13 cellular contexts compared by ENCODE assay signal in the genomic region with DNA sequence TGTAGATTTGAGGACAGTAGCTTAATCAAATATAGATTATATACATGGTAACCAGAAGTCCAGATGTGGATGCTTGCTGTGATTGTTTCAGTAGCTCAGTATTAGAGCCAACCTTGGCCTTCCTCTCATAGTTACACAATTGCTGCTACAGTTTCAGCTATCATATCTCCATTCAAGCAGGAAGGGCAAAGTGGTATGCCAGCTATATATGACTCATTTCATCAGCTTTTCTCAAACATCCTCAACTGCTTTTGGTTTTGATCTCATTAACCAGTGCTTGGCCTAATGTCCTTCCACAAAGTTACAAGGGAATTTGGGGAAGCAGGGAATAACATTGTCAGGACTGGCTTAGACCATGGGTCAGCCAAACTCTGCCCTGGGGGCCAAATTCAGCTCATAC.
DNase-seq lines count a peak whose midpoint lies in the region; ATAC-seq, FAIRE-seq and TF ChIP-seq lines count a peak whose summit lies in the region.
"Had no signal": no experiment of that assay in that cellular context is flagged by ENCODE, and none has a peak within 500 bp of the region (broad histone marks: within the 10 kb centered on the region; RNA-seq: fewer than 3 reads in every experiment).

No MANE protein-coding gene starts in this region.

- TF ChIP-seq POLR2A in endothelial cell of umbilical vein (IDR thresholded peaks at IDR 0.05; ENCODE audit: low read depth, low read length), result no peak

- H3K27me3 Mint-ChIP-seq in activated T-cell treated with anti-CD3 and anti-CD28 coated beads, Interleukin-2, amount 50 U/mL, for 72 hours (ENCODE audit: low read depth), result no peaks in the 10 kb centered on the region
- H3K27me3 Mint-ChIP-seq: CD4-positive, CD25-positive, alpha-beta regulatory T cell had no signal

- BruUV-seq in endothelial cell of umbilical vein (replicated peaks; lab: Mats Ljungman, UMichigan), result no TSS peak

- no peak overlapping the region for H3K27ac ChIP-seq in endothelial cell of umbilical vein (ENCODE audit: insufficient read depth, low read depth, low read length)
- H3K27ac ChIP-seq: stomach had no signal

- intact Hi-C loops in left ventricle myocardium superior (cut with micrococcal nuclease) (no loop called here), Right ventricle myocardium superior (cut with DNase I) (no loop called here), endothelial cell of umbilical vein (cut with micrococcal nuclease) (no loop called here)

- no peak overlapping the region for H3K4me2 ChIP-seq in endothelial cell of umbilical vein (ENCODE audit: insufficient read depth, low read length)

- no peaks in the 10 kb centered on the region for H3K9me3 Mint-ChIP-seq in activated T-cell treated with anti-CD3 and anti-CD28 coated beads, Interleukin-2, amount 50 U/mL, for 72 hours

- dilution Hi-C loops in endothelial cell of umbilical vein (cut with MboI; ENCODE audit: extremely low pct_ligation_motif_present, low sequenced_read_pairs), result no loop called here

- H3K4me3 Mint-ChIP-seq in activated T-cell treated with anti-CD3 and anti-CD28 coated beads, Interleukin-2, amount 50 U/mL, for 72 hours, result no peak overlapping the region
- H3K4me3 Mint-ChIP-seq: CD4-positive, CD25-positive, alpha-beta regulatory T cell had no signal

- no peak overlapping the region for H3K27ac Mint-ChIP-seq in activated T-cell treated with anti-CD3 and anti-CD28 coated beads, Interleukin-2, amount 50 U/mL, for 72 hours
- H3K27ac Mint-ChIP-seq: CD4-positive, CD25-positive, alpha-beta regulatory T cell had no signal

- no peaks in the 10 kb centered on the region for H3K36me3 Mint-ChIP-seq in activated T-cell treated with anti-CD3 and anti-CD28 coated beads, Interleukin-2, amount 50 U/mL, for 72 hours (ENCODE audit: insufficient read depth in 2 of 2)

- peak; percentile 46 for FAIRE-seq in endothelial cell of umbilical vein (lab: Jason Lieb, UNC)

- H3K79me2 ChIP-seq in endothelial cell of umbilical vein (ENCODE audit: control insufficient read depth, insufficient read depth, low read length), result no peaks in the 10 kb centered on the region

- no peak overlapping the region for H2AFZ ChIP-seq in endothelial cell of umbilical vein (ENCODE audit: low read depth, low read length)

- no peaks in the 10 kb centered on the region for H3K36me3 ChIP-seq in endothelial cell of umbilical vein (ENCODE audit: control insufficient read depth in 2 of 2, extremely low read depth in 1 of 2, insufficient read depth in 2 of 2, low read length in 2 of 2)
- H3K36me3 ChIP-seq: stomach had no signal

- H3K9ac ChIP-seq in endothelial cell of umbilical vein (replicated peaks; ENCODE audit: extremely low read depth, insufficient read depth, low read length), result no peak overlapping the region

- no peaks in the 10 kb centered on the region for H3K9me1 ChIP-seq in endothelial cell of umbilical vein (replicated peaks; ENCODE audit: control insufficient read depth, extremely low read depth, insufficient read depth, low read length)

- H4K20me1 ChIP-seq in endothelial cell of umbilical vein (replicated peaks; ENCODE audit: control insufficient read depth, extremely low read depth, insufficient read depth, low read length), result no peaks in the 10 kb centered on the region

- H3K4me1 ChIP-seq in endothelial cell of umbilical vein (ENCODE audit: control insufficient read depth, extremely low read depth, insufficient read depth, low read length), result peaks cover 16% of the 10 kb centered on the region

- POLR2A ChIA-PET in endothelial cell of umbilical vein (lab: Charles Lee), result no interaction called here

- no peak overlapping the region for H3K4me3 ChIP-seq in endothelial cell of umbilical vein (replicated peaks in 1 of 3; ENCODE audit: insufficient read depth in 1 of 3, low read depth in 1 of 3, low read length in 3 of 3)
- H3K4me3 ChIP-seq: stomach had no signal

- no peak for DNase-seq in left ventricle myocardium superior
- DNase-seq in Right ventricle myocardium superior, result no peak
- DNase-seq in endothelial cell of umbilical vein (ENCODE audit: low read depth, low spot score), result peak; percentile 75
- no peak for DNase-seq in activated T-cell treated with anti-CD3 and anti-CD28 coated beads, Interleukin-2, amount 50 U/mL, for 72 hours
- no peak for DNase-seq in T1000 (lab: John Stamatoyannopoulos, UW)
- DNase-seq: effector memory CD4-positive, alpha-beta T cell; NCI-H510A treated with DMSO at 0.1 percent for 48 hours; nucleus accumbens; stomach had no signal

- ATAC-seq in left ventricle myocardium superior (peak; percentile 53), Right ventricle myocardium superior (ENCODE audit: poor library complexity) (no peak), HG03442 (IDR thresholded peaks at IDR 0.05; ENCODE audit: unreplicated experiment) (peak; percentile 68), HG02571 (IDR thresholded peaks at IDR 0.05; ENCODE audit: unreplicated experiment) (no peak), HG03439 (IDR thresholded peaks at IDR 0.05; ENCODE audit: unreplicated experiment) (no peak)
- no peak for ATAC-seq in activated T-cell treated with anti-CD3 and anti-CD28 coated beads, Interleukin-2, amount 50 U/mL, for 72 hours (replicated peaks in 1 of 2)

- no peak for TF ChIP-seq CTCF in endothelial cell of umbilical vein (IDR thresholded peaks at IDR 0.05; ENCODE audit: extremely low read depth in 1 of 2, insufficient read depth in 1 of 2, low read depth in 1 of 2, low read length in 2 of 2)

- H3K9me3 ChIP-seq in endothelial cell of umbilical vein (replicated peaks; ENCODE audit: control insufficient read depth, insufficient read depth, low read length), result no peaks in the 10 kb centered on the region
- H3K9me3 ChIP-seq: stomach had no signal

- CTCF ChIA-PET in endothelial cell of umbilical vein (lab: Charles Lee), result interaction anchor here (0.9 to 1.2 kb wide), 3 partner anchors 10 to 37 kb away, joined by 3 to 4 read pairs (median 4); no protein-coding TSS in a partner anchor

- no peaks in the 10 kb centered on the region for H3K4me1 Mint-ChIP-seq in activated T-cell treated with anti-CD3 and anti-CD28 coated beads, Interleukin-2, amount 50 U/mL, for 72 hours (ENCODE audit: low read depth)
- H3K4me1 Mint-ChIP-seq: CD4-positive, CD25-positive, alpha-beta regulatory T cell had no signal

- no peaks in the 10 kb centered on the region for H3K27me3 ChIP-seq in endothelial cell of umbilical vein (ENCODE audit: control insufficient read depth in 2 of 2, insufficient read depth in 2 of 2, low read length in 2 of 2)
- H3K27me3 ChIP-seq: stomach had no signal

TF ChIP-seq in endothelial cell of umbilical vein, 7 proteins besides CTCF, POLR2A, EP300 and RAD21:
- TF ChIP-seq JUN (IDR thresholded peaks at IDR 0.05; ENCODE audit: borderline replicate concordance, insufficient read depth, insufficient read length, low read depth) (peak; percentile 38), FOS (IDR thresholded peaks at IDR 0.05; ENCODE audit: borderline replicate concordance, insufficient read depth, low read length) (peak; percentile 78), GATA2 (IDR thresholded peaks at IDR 0.05; ENCODE audit: insufficient read depth, insufficient read length, low read depth, low read length) (peak; percentile 59), POLR2AphosphoS5 (IDR thresholded peaks at IDR 0.05; ENCODE audit: insufficient read depth, low read depth, low read length) (no peak), EZH2 (IDR thresholded peaks at IDR 0.05; ENCODE audit: borderline replicate concordance, low read depth, low read length, severe bottlenecking) (no peak), MYC (IDR thresholded peaks at IDR 0.05; ENCODE audit: low read depth, low read length) (no peak)
- TF ChIP-seq, protein P1, sequence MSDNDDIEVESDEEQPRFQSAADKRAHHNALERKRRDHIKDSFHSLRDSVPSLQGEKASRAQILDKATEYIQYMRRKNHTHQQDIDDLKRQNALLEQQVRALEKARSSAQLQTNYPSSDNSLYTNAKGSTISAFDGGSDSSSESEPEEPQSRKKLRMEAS (IDR thresholded peaks at IDR 0.05; ENCODE audit: insufficient read depth, insufficient read length), result no peak

Comparison
In these comparisons a context has a peak if more than half of its experiments do, and no peak if none do; other contexts are left out.
1. ATAC-seq: peak in left ventricle myocardium superior (single experiment) and HG03442 (single experiment); none in Right ventricle myocardium superior (single experiment), activated T-cell treated with anti-CD3 and anti-CD28 coated beads, Interleukin-2, amount 50 U/mL, for 72 hours (0 of 2), HG02571 (single experiment) and HG03439 (single experiment).